ENCODE assay signal across 29 cellular contexts in the genomic region with DNA sequence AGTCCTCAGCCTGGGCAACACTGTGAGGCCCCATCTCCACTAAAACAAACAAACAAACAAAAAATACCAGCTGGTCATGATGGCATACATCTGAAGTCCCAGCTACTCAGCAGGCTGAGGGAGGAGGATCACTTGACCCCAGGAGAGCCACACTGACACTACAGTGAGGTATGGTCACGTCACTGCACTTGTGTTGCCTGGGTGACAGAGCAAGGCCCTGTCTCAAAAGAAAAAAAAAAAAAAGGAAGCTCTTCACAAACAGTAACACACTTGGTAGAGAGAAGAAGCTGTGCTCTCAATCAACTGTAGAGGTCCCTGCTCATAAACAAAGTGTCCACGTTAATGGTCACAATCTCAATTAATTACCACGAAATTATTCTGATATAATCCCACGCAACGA.
"Had no signal": no experiment of that assay in that cellular context is flagged by ENCODE, and none has a peak within 500 bp of the region (broad histone marks: within the 10 kb centered on the region; RNA-seq: fewer than 3 reads in every experiment).

No MANE protein-coding gene starts in this region.

- ATAC-seq: activated CD8-positive, alpha-beta T cell treated with anti-CD3 and anti-CD28 coated beads for 36 hours; activated T-cell treated with anti-CD3 and anti-CD28 coated beads, Interleukin-2, amount 50 U/mL, for 72 hours; activated T-helper 17 cell treated with anti-CD3 and anti-CD28 coated beads, Interleukin-2, amount 50 U/mL, for 72 hours; PC-3 had no signal

- H3K27me3 ChIP-seq: ascending aorta, cardiac muscle cell, Peyer's patch, SJSA1 had no signal

- H3K27ac ChIP-seq: ascending aorta, cardiac muscle cell, Peyer's patch, SJSA1 had no signal

- H3K9ac ChIP-seq: SK-N-SH had no signal

- H3K9me2 ChIP-seq: SK-N-SH had no signal

- H3K9me3 ChIP-seq: ascending aorta, Peyer's patch, SJSA1, SK-N-SH had no signal

- H3K4me2 ChIP-seq: SK-N-SH had no signal

- H3K36me3 ChIP-seq: ascending aorta, cardiac muscle cell, Peyer's patch, SJSA1 had no signal

- DNase-seq: activated CD4-positive, alpha-beta T cell treated with anti-CD3 and anti-CD28 coated beads, Interleukin-2, amount 10 ng/mL, durations not matched to agents 24 days and 14 days; activated CD4-positive, alpha-beta T cell treated with anti-CD3 and anti-CD28 coated beads, Interleukin-2, amount 50 U/mL, for 4 hours; activated CD8-positive, alpha-beta T cell treated with anti-CD3 and anti-CD28 coated beads for 36 hours; activated gamma-delta T cell; activated naive CD4-positive, alpha-beta T cell treated with Interleukin-2 at 50 U/mL for 16 hours; activated naive CD8-positive, alpha-beta T cell treated with anti-CD3 and anti-CD28 coated beads, Interleukin-2, amount 10 ng/mL, durations not matched to agents 7 days and 5 days; activated T-cell treated with anti-CD3 and anti-CD28 coated beads, Interleukin-2, amount 50 U/mL, for 1 hour; activated T-cell treated with anti-CD3 and anti-CD28 coated beads, Interleukin-2, amount 50 U/mL, for 72 hours; amygdala; KG1; MM.1S; MV-4-11; NCI-H1092 treated with DMSO at 0.1 percent for 48 hours; NCI-H1436; NCI-H1694 treated with DMSO at 0.1 percent for 48 hours; NCI-H2029; NCI-H2171 treated with DMSO at 0.1 percent for 48 hours; NCI-H345; NCI-H526 treated with DMSO at 0.1 percent for 48 hours; PC-3; Peyer's patch; RPMI8226; SHP77 treated with DMSO at 0.1 percent for 48 hours; SK-N-SH had no signal

- H3K4me1 ChIP-seq: ascending aorta, Peyer's patch, SJSA1 had no signal

- H3K4me3 ChIP-seq: ascending aorta, cardiac muscle cell, Peyer's patch, SJSA1 had no signal

- FAIRE-seq: TTC549 had no signal
